Comparison of ENCODE assay signal across 19 cellular contexts in the genomic region with DNA sequence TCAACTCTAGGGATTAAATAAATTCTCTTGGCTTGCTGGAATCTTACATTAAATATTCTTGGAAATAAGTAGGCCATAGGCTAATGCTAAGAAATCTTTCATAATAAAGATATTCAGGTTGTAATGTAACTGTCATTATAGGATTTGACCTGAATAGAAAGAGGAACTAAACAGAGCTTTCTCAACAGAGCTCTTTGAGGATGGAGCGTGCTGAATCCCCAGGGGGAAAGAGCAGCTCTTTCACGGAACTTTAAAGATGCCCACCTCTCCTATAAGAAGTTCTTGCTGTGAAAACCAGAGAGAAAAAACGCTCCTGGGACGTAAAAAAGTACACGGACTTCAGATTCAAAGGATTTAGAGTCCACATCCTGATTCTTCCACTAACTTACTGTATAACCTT.
DNase-seq lines count a peak whose midpoint lies in the region; ATAC-seq and TF ChIP-seq lines count a peak whose summit lies in the region.
"Had no signal": no experiment of that assay in that cellular context is flagged by ENCODE, and none has a peak within 500 bp of the region (broad histone marks: within the 10 kb centered on the region; RNA-seq: fewer than 3 reads in every experiment).

No MANE protein-coding gene starts in this region.

- H3K4me3 ChIP-seq in GM12865 (ENCODE audit: low read depth, low read length) = no peak overlapping the region
- H3K4me3 ChIP-seq: right atrium auricular region had no signal

- ATAC-seq in GM21381 (IDR thresholded peaks at IDR 0.05; ENCODE audit: unreplicated experiment) (peak; percentile 48), HG03432 (IDR thresholded peaks at IDR 0.05; ENCODE audit: unreplicated experiment) (peak; percentile 51), HG02571 (IDR thresholded peaks at IDR 0.05; ENCODE audit: unreplicated experiment) (no peak), GM18505 (IDR thresholded peaks at IDR 0.05; ENCODE audit: unreplicated experiment) (no peak)
- ATAC-seq: CD8-positive, alpha-beta T cell; effector memory CD8-positive, alpha-beta T cell; stimulated activated naive CD8-positive, alpha-beta T cell treated with anti-CD3 and anti-CD28 coated beads, Interleukin-15, Interleukin-2, amounts not matched to agents 100 U/mL and 50 U/mL, for 24 hours had no signal

- DNase-seq in GM12865 (ENCODE audit: low read depth) = peak; percentile 4
- peak; percentile 11 for DNase-seq in SKM-1 (lab: John Stamatoyannopoulos, UW; ENCODE audit: unreplicated experiment)
- DNase-seq in activated CD8-positive, alpha-beta memory T cell treated with anti-CD3 and anti-CD28 coated beads, Interleukin-2, amount 50 U/mL, for 4 hours = no peak
- DNase-seq in NCI-H1092 (lab: John Stamatoyannopoulos, UW) = no peak
- DNase-seq: ACHN; activated CD4-positive, alpha-beta memory T cell treated with anti-CD3 and anti-CD28 coated beads, Interleukin-2, amount 10 ng/mL, durations not matched to agents 7 days and 5 days; activated T-cell treated with anti-CD3 and anti-CD28 coated beads, Interleukin-2, amount 50 U/mL, for 48 hours; CD8-positive, alpha-beta T cell; effector memory CD8-positive, alpha-beta T cell; glutamatergic neuron; NCI-H187 treated with DMSO at 0.1 percent for 48 hours; NCI-H446; SHP77 treated with DMSO at 0.1 percent for 48 hours; stimulated activated naive CD8-positive, alpha-beta T cell treated with anti-CD3 and anti-CD28 coated beads, Interleukin-15, Interleukin-2, amounts not matched to agents 100 U/mL and 50 U/mL, for 24 hours had no signal

- TF ChIP-seq POLR2A in GM18505 (IDR thresholded peaks at IDR 0.05; ENCODE audit: borderline replicate concordance, extremely low read depth, insufficient read depth, insufficient read length) = no peak

- TF ChIP-seq CTCF in GM12865 (IDR thresholded peaks at IDR 0.05; ENCODE audit: insufficient read depth, low read depth, low read length, missing control alignments) = no peak

Comparison
In these comparisons a context has a peak if more than half of its experiments do, and no peak if none do; other contexts are left out.
1. DNase-seq: peak in GM12865 (single experiment) and SKM-1 (single experiment); none in activated CD8-positive, alpha-beta memory T cell treated with anti-CD3 and anti-CD28 coated beads, Interleukin-2, amount 50 U/mL, for 4 hours (single experiment) and NCI-H1092 (single experiment).
2. ATAC-seq: peak in GM21381 (single experiment) and HG03432 (single experiment); none in HG02571 (single experiment) and GM18505 (single experiment).